In genomic region chr18:5890606-5891360, GRCh38 we compare ENCODE assay signal across 9 cellular contexts. TPM values are rescaled to one million over a fixed set of nuclear protein-coding genes. Genes with fewer than 3 reads are reported as not detected.
A peak's percentile ranks its signal among the peaks of the same experiment; 100 is the strongest.
DNase-seq lines count a peak whose midpoint lies in the region; ATAC-seq, FAIRE-seq and TF ChIP-seq lines count a peak whose summit lies in the region.
"Had no signal": no experiment of that assay in that cellular context is flagged by ENCODE, and none has a peak within 500 bp of the region (broad histone marks: within the 10 kb centered on the region; RNA-seq: fewer than 3 reads in every experiment).

No MANE protein-coding gene starts in this region.

- no peaks in the 10 kb centered on the region for H3K9me3 Mint-ChIP-seq in activated CD4-positive, alpha-beta memory T cell treated with anti-CD3 and anti-CD28 coated beads for 36 hours
- no peaks in the 10 kb centered on the region for H3K9me3 Mint-ChIP-seq in activated CD4-positive, alpha-beta memory T cell treated with anti-CD3 and anti-CD28 coated beads, Interleukin-2, amount 10 ng/mL, durations not matched to agents 7 days and 5 days

- peak; percentile 41 to 74 (median 52) for TF ChIP-seq CTCF in pancreas (IDR thresholded peaks at IDR 0.05)

- DNase-seq in activated CD4-positive, alpha-beta memory T cell treated with anti-CD3 and anti-CD28 coated beads for 36 hours, result peak; percentile 40
- no peak for DNase-seq in activated CD4-positive, alpha-beta memory T cell treated with anti-CD3 and anti-CD28 coated beads, Interleukin-2, amount 10 ng/mL, durations not matched to agents 7 days and 5 days
- peak; percentile 52 for DNase-seq in activated CD4-positive, alpha-beta T cell treated with anti-CD3 and anti-CD28 coated beads for 48 hours
- peak; percentile 65 to 72 for DNase-seq in frontal cortex (ENCODE audit: low spot score in 2 of 2)
- DNase-seq in pancreas, result peak; percentile 18 to 89 (median 56)
- no peak for DNase-seq in NCI-H446 (lab: John Stamatoyannopoulos, UW)
- DNase-seq in KG1 (lab: John Stamatoyannopoulos, UW), result no peak

- H3K4me1 ChIP-seq in pancreas, result no peaks in the 10 kb centered on the region

- H3K9me3 ChIP-seq in pancreas, result no peaks in the 10 kb centered on the region

- peaks cover 9% of the 10 kb centered on the region for H3K4me1 Mint-ChIP-seq in activated CD4-positive, alpha-beta memory T cell treated with anti-CD3 and anti-CD28 coated beads for 36 hours (ENCODE audit: low read depth)
- H3K4me1 Mint-ChIP-seq in activated CD4-positive, alpha-beta memory T cell treated with anti-CD3 and anti-CD28 coated beads, Interleukin-2, amount 10 ng/mL, durations not matched to agents 7 days and 5 days, result no peaks in the 10 kb centered on the region

- POLR2A ChIA-PET in activated CD4-positive, alpha-beta memory T cell treated with anti-CD3 and anti-CD28 coated beads for 36 hours (lab: Charles Lee), result no interaction called here
- POLR2A ChIA-PET in activated CD4-positive, alpha-beta memory T cell treated with anti-CD3 and anti-CD28 coated beads, Interleukin-2, amount 10 ng/mL, durations not matched to agents 7 days and 5 days (lab: Charles Lee), result no interaction called here

- peaks cover 0 to 14% (median 3%) of the 10 kb centered on the region in 4 donors for H3K27me3 ChIP-seq in pancreas

- H3K36me3 ChIP-seq in pancreas, result no peaks in the 10 kb centered on the region

- H3K4me3 Mint-ChIP-seq in activated CD4-positive, alpha-beta memory T cell treated with anti-CD3 and anti-CD28 coated beads for 36 hours, result no peak overlapping the region
- H3K4me3 Mint-ChIP-seq in activated CD4-positive, alpha-beta memory T cell treated with anti-CD3 and anti-CD28 coated beads, Interleukin-2, amount 10 ng/mL, durations not matched to agents 7 days and 5 days, result no peak overlapping the region

- no peak overlapping the region for H3K27ac Mint-ChIP-seq in activated CD4-positive, alpha-beta memory T cell treated with anti-CD3 and anti-CD28 coated beads for 36 hours
- no peak overlapping the region for H3K27ac Mint-ChIP-seq in activated CD4-positive, alpha-beta memory T cell treated with anti-CD3 and anti-CD28 coated beads, Interleukin-2, amount 10 ng/mL, durations not matched to agents 7 days and 5 days
- H3K27ac Mint-ChIP-seq: CD4-positive, alpha-beta memory T cell had no signal

- H3K36me3 Mint-ChIP-seq in activated CD4-positive, alpha-beta memory T cell treated with anti-CD3 and anti-CD28 coated beads for 36 hours, result no peaks in the 10 kb centered on the region
- H3K36me3 Mint-ChIP-seq in activated CD4-positive, alpha-beta memory T cell treated with anti-CD3 and anti-CD28 coated beads, Interleukin-2, amount 10 ng/mL, durations not matched to agents 7 days and 5 days (ENCODE audit: low read depth), result no peaks in the 10 kb centered on the region
- H3K36me3 Mint-ChIP-seq: CD4-positive, alpha-beta memory T cell had no signal

- 1 to 2% methylated on average over 66 to 108 of the region's 108 CpGs for WGBS in pancreas, 2 donors

- H3K27me3 Mint-ChIP-seq in activated CD4-positive, alpha-beta memory T cell treated with anti-CD3 and anti-CD28 coated beads for 36 hours, result peaks cover 54% of the 10 kb centered on the region
- H3K27me3 Mint-ChIP-seq in activated CD4-positive, alpha-beta memory T cell treated with anti-CD3 and anti-CD28 coated beads, Interleukin-2, amount 10 ng/mL, durations not matched to agents 7 days and 5 days, result peaks cover 46% of the 10 kb centered on the region

- CTCF ChIA-PET in activated CD4-positive, alpha-beta memory T cell treated with anti-CD3 and anti-CD28 coated beads for 36 hours (lab: Charles Lee), result interaction anchor here (0.5 to 4.9 kb wide), 10 partner anchors 9 to 296 kb away, joined by 3 to 21 read pairs (median 4); no protein-coding TSS in a partner anchor
- CTCF ChIA-PET in activated CD4-positive, alpha-beta memory T cell treated with anti-CD3 and anti-CD28 coated beads, Interleukin-2, amount 10 ng/mL, durations not matched to agents 7 days and 5 days (lab: Charles Lee), result interaction anchor here (0.9 to 1.6 kb wide), 3 partner anchors 15 to 128 kb away, joined by 3 read pairs; no protein-coding TSS in a partner anchor

- no peak for FAIRE-seq in frontal cortex (lab: Jason Lieb, UNC)
- no peak for FAIRE-seq in pancreas (lab: Jason Lieb, UNC)

- peak overlapping the region; percentile 12 to 64 (median 35) for H3K4me3 ChIP-seq in pancreas

- no peak overlapping the region for H3K27ac ChIP-seq in pancreas

- peak; percentile 71 for ATAC-seq in HG03039 (IDR thresholded peaks at IDR 0.05; ENCODE audit: unreplicated experiment)
- peak; percentile 97 to 98 (median 97) for ATAC-seq in pancreas

- intact Hi-C loops in activated CD4-positive, alpha-beta memory T cell treated with anti-CD3 and anti-CD28 coated beads for 36 hours (cut with micrococcal nuclease), result loop anchor here (10.0 kb wide), 2 partner anchors 266 to 596 kb away; partner anchors contain the start of gene ZBTB14
- intact Hi-C loops in pancreas (cut with DNase I), result no loop called here

RNA-seq across cellular contexts. Expression of gene TMEM200C, which starts 4.5 kb away (rescaled TPM):
- total RNA-seq in activated CD4-positive, alpha-beta memory T cell treated with anti-CD3 and anti-CD28 coated beads for 36 hours, result not detected
- total RNA-seq in activated CD4-positive, alpha-beta memory T cell treated with anti-CD3 and anti-CD28 coated beads, Interleukin-2, amount 10 ng/mL, durations not matched to agents 7 days and 5 days, result not detected
- total RNA-seq in frontal cortex (23.2 TPM), pancreas (under 1 TPM in 4 of 6 donors, not detected in 2; under 0.01 to 0.37 (median 0.15) TPM)
- under 1 TPM; under 0.01 to 0.02 TPM for polyA plus RNA-seq in pancreas
- total RNA-seq: CD4-positive, alpha-beta memory T cell had no signal
- polyA plus RNA-seq: CD4-positive, alpha-beta memory T cell had no signal

Comparison
In these comparisons a context has a peak if more than half of its experiments do, and no peak if none do; other contexts are left out.
1. DNase-seq: peak in activated CD4-positive, alpha-beta memory T cell treated with anti-CD3 and anti-CD28 coated beads for 36 hours (single experiment), activated CD4-positive, alpha-beta T cell treated with anti-CD3 and anti-CD28 coated beads for 48 hours (single experiment), frontal cortex (2 of 2) and pancreas (6 of 6); none in activated CD4-positive, alpha-beta memory T cell treated with anti-CD3 and anti-CD28 coated beads, Interleukin-2, amount 10 ng/mL, durations not matched to agents 7 days and 5 days (single experiment), NCI-H446 (0 of 2) and KG1 (single experiment).
2. RNA of gene TMEM200C, which starts 4.5 kb away (total RNA-seq): 23.2 TPM in frontal cortex (single experiment); under 0.01 to 0.37 TPM in pancreas, not detected in activated CD4-positive, alpha-beta memory T cell treated with anti-CD3 and anti-CD28 coated beads for 36 hours and not detected in activated CD4-positive, alpha-beta memory T cell treated with anti-CD3 and anti-CD28 coated beads, Interleukin-2, amount 10 ng/mL, durations not matched to agents 7 days and 5 days; every median in the first group is over 10 times any median in the second.